Comparison of ENCODE assay signal across 8 cellular contexts in genomic region chr14:34983148-34983760, GRCh38. TPM values are rescaled to one million over a fixed set of nuclear protein-coding genes. Genes with fewer than 3 reads are reported as not detected.
DNase-seq lines count a peak whose midpoint lies in the region; ATAC-seq, FAIRE-seq and TF ChIP-seq lines count a peak whose summit lies in the region.

No MANE protein-coding gene starts in this region.

- H2BK5ac ChIP-seq in IMR-90 (ENCODE audit: low read depth, low read length, poor library complexity, severe bottlenecking) (peak overlapping the region; percentile 78), H1 (ENCODE audit: low read depth, low read length) (no peak overlapping the region; the same call in 1 of the 2 replicates), neuronal stem cell (ENCODE audit: low read length) (no peak overlapping the region)

- BruUV-seq in IMR-90 (replicated peaks; lab: Mats Ljungman, UMichigan) = TSS peak; percentile 56

- H3K27me3 ChIP-seq in BLaER1 treated with 17β-estradiol and CSF1 and Interleukin-3, amounts not matched to agents 10 nM and 100 nM = no peaks in the 10 kb centered on the region
- H3K27me3 ChIP-seq in IMR-90 (ENCODE audit: control insufficient read depth, insufficient read depth, low read length) (no peaks in the 10 kb centered on the region), H1 (replicated peaks in 1 of 4; ENCODE audit: control insufficient read depth in 3 of 4, extremely low read depth in 1 of 4, insufficient read depth in 3 of 4, low read length in 3 of 4) (no peaks in the 10 kb centered on the region), neuronal stem cell (ENCODE audit: control insufficient read depth in 3 of 3, insufficient read depth in 3 of 3, low read depth in 1 of 3, low read length in 3 of 3) (no peaks in the 10 kb centered on the region)

- intact Hi-C loops in IMR-90 (cut with micrococcal nuclease) = no loop called here

- peak overlapping the region; percentile 91; the same call in 1 of the 2 replicates for H3K23ac ChIP-seq in IMR-90 (ENCODE audit: low read depth, low read length)
- no peak overlapping the region for H3K23ac ChIP-seq in H1 (ENCODE audit: insufficient read length)
- no peak overlapping the region for H3K23ac ChIP-seq in neuronal stem cell (ENCODE audit: low read depth, low read length, poor library complexity)

- TF ChIP-seq POLR2A in IMR-90 (IDR thresholded peaks at IDR 0.05; ENCODE audit: low read depth, low read length) (no peak), H1 (IDR thresholded peaks at IDR 0.05; ENCODE audit: control extremely low read depth in 1 of 2, low read depth in 2 of 2, low read length in 2 of 2) (no peak)

- no peak overlapping the region for H2BK20ac ChIP-seq in IMR-90 (ENCODE audit: low read depth, low read length)
- H2BK20ac ChIP-seq in H1 (ENCODE audit: low read length) = no peak overlapping the region

- peak overlapping the region; percentile 70 for H3K56ac ChIP-seq in IMR-90 (ENCODE audit: extremely low read depth, insufficient read depth, low read length)
- H3K56ac ChIP-seq in H1 (replicated peaks; ENCODE audit: insufficient read length, low read depth, low read length) = peak overlapping the region; percentile 14

- H3K18ac ChIP-seq in IMR-90 (ENCODE audit: low read depth, low read length) (peak overlapping the region; percentile 31), H1 (ENCODE audit: extremely low read depth, low read length) (no peak overlapping the region), neuronal stem cell (ENCODE audit: low read length) (peak overlapping the region; percentile 78)

- WGBS in IMR-90 (ENCODE audit: extremely low coverage in 2 of 2, insufficient read length in 1 of 2), 2 experiments = 0% methylated on average over 3 of the region's 28 CpGs; no CpG with 5 or more reads in 1 of the 2 experiments
- 1% methylated on average over 28 of the region's 28 CpGs; no CpG with 5 or more reads in 1 of the 2 experiments for WGBS in H1 (ENCODE audit: extremely low coverage in 1 of 2, insufficient coverage in 1 of 2, insufficient read length in 1 of 2, insufficient replicate concordance in 2 of 2, low coverage in 1 of 2, low lambda C conversion rate in 2 of 2, missing lambda C conversion rate in 1 of 2), 2 experiments
- no CpG with 5 or more reads among the region's 28 CpGs for WGBS in neuronal stem cell (ENCODE audit: extremely low coverage in 2 of 2, insufficient read length in 2 of 2, insufficient replicate concordance in 1 of 2), 2 donors

- H4K5ac ChIP-seq in IMR-90 (ENCODE audit: low read depth, low read length) (peak overlapping the region; percentile 66), H1 (ENCODE audit: insufficient read length, low read depth, low read length) (no peak overlapping the region)

- H3K4ac ChIP-seq in IMR-90 (ENCODE audit: low read depth, low read length) (peak overlapping the region; percentile 78), H1 (replicated peaks; ENCODE audit: insufficient read length, low read depth, low read length) (no peak overlapping the region), neuronal stem cell (ENCODE audit: low read length) (no peak overlapping the region)

- H2BK120ac ChIP-seq in IMR-90 (ENCODE audit: low read depth, low read length) (peak overlapping the region; percentile 32; the same call in 1 of the 2 replicates), H1 (replicated peaks; ENCODE audit: low read depth, low read length) (no peak overlapping the region), neuronal stem cell (ENCODE audit: low read depth, low read length) (no peak overlapping the region)

- H4K8ac ChIP-seq in IMR-90 (ENCODE audit: low read depth in 2 of 2, low read length in 2 of 2) = peak overlapping the region; percentile 65 to 85
- peak overlapping the region; percentile 72; the same call in 1 of the 2 replicates for H4K8ac ChIP-seq in H1 (ENCODE audit: extremely low read depth, insufficient read depth, low read length)
- H4K8ac ChIP-seq in neuronal stem cell (ENCODE audit: low read depth, low read length) = no peak overlapping the region

- H4K91ac ChIP-seq in IMR-90 (ENCODE audit: insufficient read depth, low read depth, low read length) (peak overlapping the region; percentile 65), H1 (replicated peaks; ENCODE audit: insufficient read length, low read length) (no peak overlapping the region), neuronal stem cell (ENCODE audit: low read depth, low read length, poor library complexity) (no peak overlapping the region)

- peak overlapping the region; percentile 86 to 96 (median 90) for H3K27ac ChIP-seq in BLaER1 treated with 17β-estradiol and CSF1 and Interleukin-3, amounts not matched to agents 10 nM and 100 nM
- peak overlapping the region; percentile 86 for H3K27ac ChIP-seq in IMR-90 (ENCODE audit: insufficient read depth, low read length)
- peak overlapping the region; percentile 97 for H3K27ac ChIP-seq in H1 (ENCODE audit: low read depth, low read length)
- peak overlapping the region; percentile 93 for H3K27ac ChIP-seq in neuronal stem cell (replicated peaks; ENCODE audit: low read length)

- DNase-seq in IMR-90 (no peak), H1 (ENCODE audit: low read depth in 1 of 2, low spot score in 2 of 2) (no peak), neuronal stem cell (ENCODE audit: low spot score) (no peak), DMS79 (lab: John Stamatoyannopoulos, UW) (no peak), SHP77 treated with DMSO at 0.1 percent for 48 hours (lab: John Stamatoyannopoulos, UW) (no peak), LoVo (ENCODE audit: low spot score) (no peak)

- H2AFZ ChIP-seq in IMR-90 (replicated peaks; ENCODE audit: low read length, poor library complexity) (peak overlapping the region; percentile 97), H1 (ENCODE audit: low read length) (peak overlapping the region; percentile 6; the same call in 1 of the 2 replicates), neuronal stem cell (ENCODE audit: low read length) (peak overlapping the region; percentile 90)

- H3K9ac ChIP-seq in BLaER1 treated with 17β-estradiol and CSF1 and Interleukin-3, amounts not matched to agents 10 nM and 100 nM = peak overlapping the region; percentile 80 to 91 (median 87)
- peak overlapping the region; percentile 89 for H3K9ac ChIP-seq in IMR-90 (ENCODE audit: low read depth, low read length)
- peak overlapping the region; percentile 45 to 93 (median 80) for H3K9ac ChIP-seq in H1 (replicated peaks in 1 of 4; ENCODE audit: extremely low read depth in 1 of 4, low read depth in 3 of 4, low read length in 3 of 4)
- H3K9ac ChIP-seq in neuronal stem cell (ENCODE audit: low read depth, low read length, poor library complexity) = peak overlapping the region; percentile 65

- TF ChIP-seq EP300 in H1 (IDR thresholded peaks at IDR 0.05; ENCODE audit: borderline replicate concordance in 1 of 2, low read depth in 2 of 2, low read length in 2 of 2) = no peak

- FAIRE-seq in H1 (lab: Jason Lieb, UNC) = no peak

- peaks cover 12% of the 10 kb centered on the region for H3K23me2 ChIP-seq in H1 (ENCODE audit: low read depth, low read length)

- H3K4me3 ChIP-seq in BLaER1 treated with 17β-estradiol and CSF1 and Interleukin-3, amounts not matched to agents 10 nM and 100 nM = peak overlapping the region; percentile 76 to 88 (median 82)
- H3K4me3 ChIP-seq in IMR-90 (ENCODE audit: insufficient read depth, low read depth, low read length) (peak overlapping the region; percentile 58), H1 (ENCODE audit: extremely low read depth in 1 of 4, insufficient read depth in 2 of 4, low read depth in 3 of 4, low read length in 4 of 4) (peak overlapping the region; percentile 76 to 84 (median 79)), neuronal stem cell (ENCODE audit: low read length in 2 of 2) (peak overlapping the region; percentile 66 to 91)

- CTCF ChIA-PET in IMR-90 (lab: Yijun Ruan, JAX) = no interaction called here
- CTCF ChIA-PET in H1 (lab: Charles Lee; ENCODE audit: partially characterized antibody) = interaction anchor here (0.6 to 1.5 kb wide), 3 partner anchors 15 to 422 kb away, joined by 3 read pairs; no protein-coding TSS in a partner anchor

- H3K4me1 ChIP-seq in BLaER1 treated with 17β-estradiol and CSF1 and Interleukin-3, amounts not matched to agents 10 nM and 100 nM = peaks cover 29 to 50% (median 38%) of the 10 kb centered on the region in 10 experiments
- H3K4me1 ChIP-seq in IMR-90 (ENCODE audit: control insufficient read depth, insufficient read depth, low read length) (peaks cover 4% of the 10 kb centered on the region), H1 (replicated peaks in 1 of 4; ENCODE audit: control insufficient read depth in 3 of 4, insufficient read depth in 4 of 4, low read length in 3 of 4) (peaks cover 0 to 5% (median 2%) of the 10 kb centered on the region in 4 experiments; a peak in 3 of 7 replicates), neuronal stem cell (ENCODE audit: control insufficient read depth in 2 of 2, insufficient read depth in 1 of 2, low read depth in 1 of 2, low read length in 2 of 2) (peaks cover 5 to 9% of the 10 kb centered on the region in 2 donors)

- peak overlapping the region; percentile 99 for H2AK9ac ChIP-seq in IMR-90 (replicated peaks; ENCODE audit: low read depth, low read length, poor library complexity)

- POLR2A ChIA-PET in IMR-90 (lab: Charles Lee; ENCODE audit: unreplicated experiment) = interaction anchor here (0.6 kb wide), 1 partner anchor 59 kb away, joined by 4 read pairs; no protein-coding TSS in a partner anchor
- POLR2A ChIA-PET in H1 (lab: Charles Lee; ENCODE audit: partially characterized antibody) = interaction anchor here (0.5 to 2.4 kb wide), 22 partner anchors 9 to 521 kb away, joined by 3 to 14 read pairs (median 3); partner anchors contain the start of genes BAZ1A, CFL2, FAM177A1 and PPP2R3C

- no peaks in the 10 kb centered on the region for H3K9me3 ChIP-seq in BLaER1 treated with 17β-estradiol and CSF1 and Interleukin-3, amounts not matched to agents 10 nM and 100 nM (replicated peaks in 1 of 11)
- H3K9me3 ChIP-seq in IMR-90 (ENCODE audit: control insufficient read depth, insufficient read depth, low read length) = no peaks in the 10 kb centered on the region
- no peaks in the 10 kb centered on the region for H3K9me3 ChIP-seq in H1 (ENCODE audit: insufficient read depth in 2 of 2, low read depth in 1 of 2, low read length in 1 of 2)
- H3K9me3 ChIP-seq in neuronal stem cell (replicated peaks in 1 of 2; ENCODE audit: control insufficient read depth in 2 of 2, insufficient read depth in 1 of 2, low read depth in 1 of 2, low read length in 2 of 2) = no peaks in the 10 kb centered on the region

- peak overlapping the region; percentile 85 to 95 (median 90) for H3K4me2 ChIP-seq in BLaER1 treated with 17β-estradiol and CSF1 and Interleukin-3, amounts not matched to agents 10 nM and 100 nM
- H3K4me2 ChIP-seq in IMR-90 (ENCODE audit: low read depth, low read length) (peak overlapping the region; percentile 95), H1 (ENCODE audit: insufficient read depth in 1 of 2, low read depth in 2 of 2, low read length in 2 of 2) (peak overlapping the region; percentile 73 to 98), neuronal stem cell (ENCODE audit: insufficient read depth, low read length, poor library complexity, severe bottlenecking) (peak overlapping the region; percentile 61)

- peaks cover 4% of the 10 kb centered on the region; the same call in 1 of the 2 replicates for H3K9me1 ChIP-seq in IMR-90 (ENCODE audit: insufficient read depth, low read length)

- H3K79me1 ChIP-seq in IMR-90 (ENCODE audit: low read depth in 1 of 2, low read length in 2 of 2) (peaks cover 2 to 35% of the 10 kb centered on the region in 2 experiments; a peak in 2 of 4 replicates), H1 (ENCODE audit: low read depth, low read length) (peaks cover 5% of the 10 kb centered on the region; the same call in 1 of the 2 replicates), neuronal stem cell (ENCODE audit: low read depth, low read length) (peaks cover 4% of the 10 kb centered on the region)

- H2AK5ac ChIP-seq in IMR-90 (ENCODE audit: low read depth, low read length) (peak overlapping the region; percentile 44; the same call in 1 of the 2 replicates), H1 (ENCODE audit: low read depth, low read length) (no peak overlapping the region), neuronal stem cell (ENCODE audit: low read depth, low read length) (no peak overlapping the region)

- peaks cover 0 to 77% of the 10 kb centered on the region in 2 experiments; a peak in 2 of 4 replicates for H3K79me2 ChIP-seq in H1 (ENCODE audit: control insufficient read depth in 1 of 2, insufficient read depth in 2 of 2, low read length in 2 of 2)

- peaks cover 0 to 38% (median 14%) of the 10 kb centered on the region in 11 experiments; a peak in 12 of 22 replicates for H4K20me1 ChIP-seq in BLaER1 treated with 17β-estradiol and CSF1 and Interleukin-3, amounts not matched to agents 10 nM and 100 nM
- peaks cover 23% of the 10 kb centered on the region for H4K20me1 ChIP-seq in IMR-90 (ENCODE audit: insufficient read depth, low read length)
- H4K20me1 ChIP-seq in H1 (replicated peaks in 1 of 2; ENCODE audit: control insufficient read depth in 1 of 2, insufficient read depth in 2 of 2, low read length in 2 of 2) = no peaks in the 10 kb centered on the region

- TF ChIP-seq RAD21 in IMR-90 (IDR thresholded peaks at IDR 0.05; ENCODE audit: low read length) = no peak
- no peak for TF ChIP-seq RAD21 in H1 (IDR thresholded peaks at IDR 0.05 in 1 of 2, conservative IDR thresholded peaks at IDR 0.05 in 1 of 2; ENCODE audit: low read depth in 2 of 2, low read length in 2 of 2)

- dilution Hi-C loops in IMR-90 (cut with HindIII; ENCODE audit: low sequenced_read_pairs, unreplicated experiment) = no loop called here

- H3K36me3 ChIP-seq in BLaER1 treated with 17β-estradiol and CSF1 and Interleukin-3, amounts not matched to agents 10 nM and 100 nM = peaks cover 0 to 12% (median 0%) of the 10 kb centered on the region in 11 experiments; a peak in 3 of 22 replicates
- no peaks in the 10 kb centered on the region for H3K36me3 ChIP-seq in IMR-90 (ENCODE audit: control insufficient read depth, insufficient read depth, low read length)
- H3K36me3 ChIP-seq in H1 (ENCODE audit: control insufficient read depth in 2 of 4, insufficient read depth in 4 of 4, low read length in 3 of 4) = no peaks in the 10 kb centered on the region
- no peaks in the 10 kb centered on the region for H3K36me3 ChIP-seq in neuronal stem cell (replicated peaks in 1 of 2; ENCODE audit: control insufficient read depth in 2 of 2, insufficient read depth in 2 of 2, low read length in 2 of 2)

- H2BK15ac ChIP-seq in IMR-90 (ENCODE audit: low read depth, low read length) (peak overlapping the region; percentile 8; the same call in 1 of the 3 replicates), H1 (ENCODE audit: low read length) (no peak overlapping the region), neuronal stem cell (ENCODE audit: low read length) (no peak overlapping the region)

- H3K14ac ChIP-seq in IMR-90 (replicated peaks; ENCODE audit: low read depth, low read length) (peak overlapping the region; percentile 83), H1 (ENCODE audit: insufficient read length) (no peak overlapping the region), neuronal stem cell (ENCODE audit: low read length) (no peak overlapping the region)

- in situ Hi-C loops in IMR-90 (cut with MboI; ENCODE audit: low sequenced_read_pairs) = no loop called here

- H2BK12ac ChIP-seq in H1 (ENCODE audit: low read depth, low read length) = no peak overlapping the region
- H2BK12ac ChIP-seq in neuronal stem cell (ENCODE audit: low read length) = no peak overlapping the region

- TF ChIP-seq CTCF in IMR-90 (conservative IDR thresholded peaks at IDR 0.05; ENCODE audit: low read depth, low read length) (no peak), H1 (IDR thresholded peaks at IDR 0.05; ENCODE audit: control extremely low read depth in 1 of 3, insufficient read depth in 1 of 3, low read depth in 1 of 3, low read length in 3 of 3) (no peak)

- ATAC-seq in GM21528 (IDR thresholded peaks at IDR 0.05; ENCODE audit: low FRiP score, unreplicated experiment) (peak; percentile 15), IMR-90 (ENCODE audit: low read depth) (peak; percentile 18)

RNA-seq across cellular contexts. Expression of gene SRP54, which starts 0.5 kb away (rescaled TPM):
- total RNA-seq in IMR-90 (2012; rRNA removed) = 63.3 and 109 TPM in 2 replicates
- polyA plus RNA-seq in IMR-90 (2012; rRNA removed) (39.6 and 56.2 TPM in 2 replicates), H1 (2011; rRNA removed) (19.7 and 25.7 TPM in 2 replicates)
- 7.7 and 16.2 TPM in 2 replicates for polyA plus RNA-seq in IMR-90 (2012; cell fraction: cytosol; rRNA removed)
- polyA plus RNA-seq in IMR-90 (2012; cell fraction: nucleus; rRNA removed; ENCODE audit: low replicate concordance) = 13.2 and 38.2 TPM in 2 replicates
- 60.0 and 61.2 TPM in 2 replicates for total RNA-seq in H1 (2021; fragmentation: NEBNext Ultra II Directional; extraction: Animal tissue kit (Norgen Biotek cat#: 25700))
- polyA plus RNA-seq in H1 (2011; cell fraction: cytosol; rRNA removed) = 29.8 TPM
- 18.5 TPM for polyA plus RNA-seq in H1 (2011; cell fraction: nucleus; rRNA removed)
- 44.7 to 74.3 TPM (median 48.0 TPM) in 4 replicates for polyA plus RNA-seq in H1 (2012, experiment 1 of 2)
- 5.3 TPM for polyA plus RNA-seq in H1 (2012, experiment 2 of 2)
- polyA plus RNA-seq in H1 (2013, experiment 1 of 2) = 45.0 TPM
- polyA plus RNA-seq in H1 (2013, experiment 2 of 2) = 44.8 TPM
- polyA minus RNA-seq in H1 (2011; rRNA and poly(A)+ RNA removed) = 16.6 and 24.6 TPM in 2 replicates
- polyA minus RNA-seq in H1 (2011; cell fraction: cytosol; rRNA and poly(A)+ RNA removed) = 14.6 TPM
- 21.7 TPM for polyA minus RNA-seq in H1 (2011; cell fraction: nucleus; rRNA and poly(A)+ RNA removed)
- polyA plus RNA-seq in neuronal stem cell (2013, experiment 1 of 2) = 49.6 TPM
- polyA plus RNA-seq in neuronal stem cell (2013, experiment 2 of 2) = 50.2 TPM

Comparison
In these comparisons a context has a peak if more than half of its experiments do, and no peak if none do; other contexts are left out.
1. H2AFZ ChIP-seq: peak in every context shown above with its lines; median percentile 97 in IMR-90; 90 in neuronal stem cell; 6 in H1.